8 cellular contexts compared by ENCODE assay signal in the genomic region with DNA sequence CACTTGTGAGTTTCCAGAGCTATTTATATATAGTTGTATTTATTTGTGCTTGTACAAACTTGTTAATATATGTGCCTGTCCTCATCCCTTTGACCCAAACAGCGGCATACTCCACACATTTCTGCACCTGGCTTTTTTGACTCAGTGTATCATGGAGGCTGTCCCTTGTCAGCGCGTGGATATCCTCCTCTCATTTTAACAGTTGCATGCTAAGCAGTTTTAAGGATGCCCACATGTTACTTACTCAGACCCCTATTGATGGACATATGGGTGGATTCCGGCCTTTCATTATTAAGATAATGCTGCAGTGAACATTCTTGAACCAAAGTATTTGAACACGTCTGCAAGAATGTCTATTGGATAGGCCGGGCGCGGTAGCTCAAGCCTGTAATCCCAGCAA. TPM values are rescaled to one million over a fixed set of nuclear protein-coding genes. Genes with fewer than 3 reads are reported as not detected.
DNase-seq lines count a peak whose midpoint lies in the region; ATAC-seq, FAIRE-seq and TF ChIP-seq lines count a peak whose summit lies in the region.

No MANE protein-coding gene starts in this region.

- H3K4me1 Mint-ChIP-seq in CD8-positive, alpha-beta T cell (ENCODE audit: low read depth), result peaks cover 69% of the 10 kb centered on the region
- peaks cover 33 to 41% of the 10 kb centered on the region in 2 donors for H3K4me1 Mint-ChIP-seq in natural killer cell

- no peak overlapping the region for H3K27ac Mint-ChIP-seq in CD8-positive, alpha-beta T cell
- H3K27ac Mint-ChIP-seq in natural killer cell, result no peak overlapping the region

- CTCF ChIA-PET in CD8-positive, alpha-beta T cell (lab: Charles Lee), result interaction anchor here (0.8 to 1.1 kb wide), 3 partner anchors 9 to 64 kb away, joined by 3 to 5 read pairs (median 5); no protein-coding TSS in a partner anchor
- CTCF ChIA-PET in K562 (lab: Yijun Ruan, JAX; ENCODE audit: low intra/inter-chr PET ratio), result no interaction called here

- H2AFZ ChIP-seq in KMS-11 (ENCODE audit: low read depth) (peak overlapping the region; percentile 70; the same call in 1 of the 2 replicates), K562 (ENCODE audit: low read depth, low read length) (0 out of 2 replicates have a peak overlapping the region, but pooled peaks have one; percentile 63)

- TF ChIP-seq CTCF in CD8-positive, alpha-beta T cell (IDR thresholded peaks at IDR 0.05), result no peak
- TF ChIP-seq CTCF in KMS-11 (conservative IDR thresholded peaks at IDR 0.05; ENCODE audit: low read depth, low read length) (no peak), K562 (IDR thresholded peaks at IDR 0.05 in 2 of 3, conservative IDR thresholded peaks at IDR 0.05 in 1 of 3; ENCODE audit: insufficient read depth in 2 of 3, low read depth in 1 of 3, low read length in 3 of 3) (no peak), natural killer cell (IDR thresholded peaks at IDR 0.05) (no peak), Peyer's patch (IDR thresholded peaks at IDR 0.05) (no peak)

- H3K9ac ChIP-seq in KMS-11, result peak overlapping the region; percentile 89
- H3K9ac ChIP-seq in K562 (ENCODE audit: insufficient read depth in 1 of 2, low read depth in 2 of 2, low read length in 2 of 2), result no peak overlapping the region

- H3K4me1 ChIP-seq in CD8-positive, alpha-beta T cell (ENCODE audit: insufficient read depth, low read length), result peaks cover 36% of the 10 kb centered on the region
- peaks cover 80% of the 10 kb centered on the region for H3K4me1 ChIP-seq in KMS-11 (ENCODE audit: low read depth, poor library complexity, severe bottlenecking)
- H3K4me1 ChIP-seq in K562 (replicated peaks in 1 of 2; ENCODE audit: control insufficient read depth in 2 of 2, insufficient read depth in 2 of 2, low read length in 2 of 2), result peaks cover 0 to 10% of the 10 kb centered on the region in 2 experiments; a peak in 4 of 5 replicates
- H3K4me1 ChIP-seq in Peyer's patch, result no peaks in the 10 kb centered on the region

- TF ChIP-seq POLR2A in K562 (conservative IDR thresholded peaks at IDR 0.05), result no peak
- no peak for TF ChIP-seq POLR2A in Peyer's patch (IDR thresholded peaks at IDR 0.05)

- peak overlapping the region; percentile 46 for H3K4me2 ChIP-seq in KMS-11
- no peak overlapping the region for H3K4me2 ChIP-seq in K562 (ENCODE audit: insufficient read depth, low read length)

- no peaks in the 10 kb centered on the region for H4K20me1 ChIP-seq in KMS-11 (ENCODE audit: insufficient read depth)
- H4K20me1 ChIP-seq in K562 (replicated peaks; ENCODE audit: control insufficient read depth, insufficient read depth, low read length), result no peaks in the 10 kb centered on the region

- WGBS in K562 (ENCODE audit: insufficient coverage, low coverage, missing lambda C conversion rate), result 82% methylated on average over 8 of the region's 8 CpGs

- TF ChIP-seq RAD21 in K562 (CRISPR knock-in tag; conservative IDR thresholded peaks at IDR 0.05 in 1 of 2, IDR thresholded peaks at IDR 0.05 in 1 of 2), result no peak

- peaks cover 38% of the 10 kb centered on the region for H3K79me2 ChIP-seq in KMS-11 (ENCODE audit: insufficient read depth, low read depth)
- no peaks in the 10 kb centered on the region; the same call in 2 of the 3 replicates for H3K79me2 ChIP-seq in K562 (ENCODE audit: control insufficient read depth, insufficient read depth, low read length)

- no peaks in the 10 kb centered on the region for H3K9me3 ChIP-seq in CD8-positive, alpha-beta T cell (ENCODE audit: low read length)
- H3K9me3 ChIP-seq in K562 (replicated peaks; ENCODE audit: control insufficient read depth, insufficient read depth, low read depth, low read length) (no peaks in the 10 kb centered on the region), Peyer's patch (no peaks in the 10 kb centered on the region)

- no peak for FAIRE-seq in K562 (lab: Jason Lieb, UNC)

- peak overlapping the region; percentile 58 for H3K4me3 Mint-ChIP-seq in CD8-positive, alpha-beta T cell
- H3K4me3 Mint-ChIP-seq in natural killer cell, result peak overlapping the region; percentile 68

- H3K36me3 ChIP-seq in CD8-positive, alpha-beta T cell (ENCODE audit: insufficient read depth, low read length), result no peaks in the 10 kb centered on the region
- no peaks in the 10 kb centered on the region for H3K36me3 ChIP-seq in KMS-11 (ENCODE audit: insufficient read depth)
- H3K36me3 ChIP-seq in K562 (ENCODE audit: control insufficient read depth, insufficient read depth, low read length), result no peaks in the 10 kb centered on the region
- no peaks in the 10 kb centered on the region for H3K36me3 ChIP-seq in Peyer's patch

- POLR2A ChIA-PET in CD8-positive, alpha-beta T cell (lab: Charles Lee), result no interaction called here
- POLR2A ChIA-PET in K562 (lab: Yijun Ruan, JAX), result no interaction called here

- intact Hi-C loops in CD8-positive, alpha-beta T cell (cut with DNase I, micrococcal nuclease), result loop anchor here (5.0 to 10.0 kb wide), 3 partner anchors 401 to 1209 kb away; a partner anchor contains a TSS
- intact Hi-C loops in K562 (cut with micrococcal nuclease) (loop anchor here (5.0 kb wide), 1 partner anchor 47 kb away; no protein-coding TSS in a partner anchor), natural killer cell (cut with micrococcal nuclease) (no loop called here)

- H3K27me3 Mint-ChIP-seq in CD8-positive, alpha-beta T cell (ENCODE audit: low read depth), result no peaks in the 10 kb centered on the region
- no peaks in the 10 kb centered on the region for H3K27me3 Mint-ChIP-seq in natural killer cell (ENCODE audit: low read depth in 2 of 2)

- no peaks in the 10 kb centered on the region for H3K36me3 Mint-ChIP-seq in CD8-positive, alpha-beta T cell
- H3K36me3 Mint-ChIP-seq in natural killer cell, result no peaks in the 10 kb centered on the region

- no peaks in the 10 kb centered on the region for H3K9me1 ChIP-seq in K562 (ENCODE audit: control insufficient read depth, insufficient read depth, low read length)

- H3K27ac ChIP-seq in CD8-positive, alpha-beta T cell (ENCODE audit: low read depth, low read length), result no peak overlapping the region
- H3K27ac ChIP-seq in KMS-11, result peak overlapping the region; percentile 62
- H3K27ac ChIP-seq in K562 (ENCODE audit: extremely low read depth, low read depth, low read length), result no peak overlapping the region
- no peak overlapping the region for H3K27ac ChIP-seq in Peyer's patch

- no peak for ATAC-seq in CD8-positive, alpha-beta T cell
- ATAC-seq in K562 (no peak), natural killer cell (no peak)

- no peak overlapping the region for H3K4me3 ChIP-seq in CD8-positive, alpha-beta T cell (ENCODE audit: low read depth, low read length)
- no peak overlapping the region for H3K4me3 ChIP-seq in KMS-11 (IDR thresholded peaks at IDR 0.05; ENCODE audit: insufficient read depth, low read depth, low read length)
- no peak overlapping the region for H3K4me3 ChIP-seq in K562
- H3K4me3 ChIP-seq in Peyer's patch, result no peak overlapping the region

- no peak for DNase-seq in CD8-positive, alpha-beta T cell
- DNase-seq in K562 (ENCODE audit: extremely low read depth in 1 of 4, low spot score in 3 of 4) (no peak), natural killer cell (no peak), Peyer's patch (no peak), hypothalamus (lab: John Stamatoyannopoulos, UW) (no peak), DMS153 (lab: John Stamatoyannopoulos, UW) (no peak), UCSD-AML1 (lab: John Stamatoyannopoulos, UW; ENCODE audit: unreplicated experiment) (no peak)

- no peak for TF ChIP-seq EP300 in K562 (IDR thresholded peaks at IDR 0.05; ENCODE audit: low read length)

- H3K9me3 Mint-ChIP-seq in CD8-positive, alpha-beta T cell, result peaks cover 3% of the 10 kb centered on the region
- no peaks in the 10 kb centered on the region for H3K9me3 Mint-ChIP-seq in natural killer cell

- in situ Hi-C loops in K562 (cut with MboI), result no loop called here

- no TSS peak for BruUV-seq in K562 (replicated peaks; lab: Mats Ljungman, UMichigan)

- H3K27me3 ChIP-seq in CD8-positive, alpha-beta T cell (ENCODE audit: insufficient read depth, low read length), result no peaks in the 10 kb centered on the region
- H3K27me3 ChIP-seq in KMS-11 (ENCODE audit: insufficient read depth, low read depth) (no peaks in the 10 kb centered on the region), K562 (ENCODE audit: control insufficient read depth in 2 of 2, insufficient read depth in 2 of 2, low read length in 2 of 2) (no peaks in the 10 kb centered on the region), Peyer's patch (no peaks in the 10 kb centered on the region)

TF ChIP-seq in K562, 482 proteins besides CTCF, POLR2A, EP300 and RAD21 (continues in another document):
- TF ChIP-seq FIP1L1 (IDR thresholded peaks at IDR 0.05; ENCODE audit: low read depth, low read length, poor library complexity, severe bottlenecking) (no peak), FOXA3 (CRISPR knock-in tag; conservative IDR thresholded peaks at IDR 0.05 in 1 of 2, IDR thresholded peaks at IDR 0.05 in 1 of 2) (no peak), ZNF282 (CRISPR knock-in tag; IDR thresholded peaks at IDR 0.05) (no peak)
- TF ChIP-seq, protein P1, sequence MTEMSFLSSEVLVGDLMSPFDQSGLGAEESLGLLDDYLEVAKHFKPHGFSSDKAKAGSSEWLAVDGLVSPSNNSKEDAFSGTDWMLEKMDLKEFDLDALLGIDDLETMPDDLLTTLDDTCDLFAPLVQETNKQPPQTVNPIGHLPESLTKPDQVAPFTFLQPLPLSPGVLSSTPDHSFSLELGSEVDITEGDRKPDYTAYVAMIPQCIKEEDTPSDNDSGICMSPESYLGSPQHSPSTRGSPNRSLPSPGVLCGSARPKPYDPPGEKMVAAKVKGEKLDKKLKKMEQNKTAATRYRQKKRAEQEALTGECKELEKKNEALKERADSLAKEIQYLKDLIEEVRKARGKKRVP (CRISPR knock-in tag; IDR thresholded peaks at IDR 0.05), result no peak

RNA-seq across cellular contexts. Expression of a gene that starts 0.7 kb away (rescaled TPM):
- 1 to 10 TPM; 3.2 to 3.6 TPM for total RNA-seq in CD8-positive, alpha-beta T cell
- total RNA-seq in K562 (2011; cell fraction: chromatin; rRNA removed; ENCODE audit: low replicate concordance), result 2.7 and 2.9 TPM in 2 replicates
- total RNA-seq in K562 (2011; cell fraction: nucleolus; rRNA removed), result 1.4 and 2.0 TPM in 2 replicates
- total RNA-seq in K562 (2011; cell fraction: nucleoplasm; rRNA removed), result 1.5 and 1.8 TPM in 2 replicates
- 2.9 and 3.6 TPM in 2 replicates for total RNA-seq in K562 (2014; rRNA removed)
- 2.3 and 2.8 TPM in 2 replicates for total RNA-seq in K562 (2014; rRNA removed; fragmentation: Illumina TruSeq; extraction: Trizol)
- 2.0 and 2.1 TPM in 2 replicates for total RNA-seq in K562 (2015; rRNA removed; fragmentation: Illumina TruSeq; extraction: Trizol)
- 3.5 and 3.8 TPM in 2 replicates for total RNA-seq in K562 (2021)
- 1.5 and 2.3 TPM in 2 replicates for polyA plus RNA-seq in K562 (2011; rRNA removed)
- polyA plus RNA-seq in K562 (2011; cell fraction: cytosol; rRNA removed), result 0.63 and 1.3 TPM in 2 replicates
- polyA plus RNA-seq in K562 (2011; cell fraction: nucleus; rRNA removed), result 1.9 and 2.2 TPM in 2 replicates
- polyA plus RNA-seq in K562 (2012), result 1.3 and 2.3 TPM in 2 replicates
- 1.2 and 2.8 TPM in 2 replicates for polyA plus RNA-seq in K562 (2014; fragmentation: Illumina TruSeq; extraction: Trizol)
- 1 to 10 TPM in 1 of 2 experiments, under 1 TPM in 1; 0.77 to 1.0 TPM for polyA plus RNA-seq in K562 (2014; fragmentation: Nextera tagmentation; extraction: Ambion mirVana)
- 2.0 and 2.8 TPM in 2 replicates for polyA plus RNA-seq in K562 (2014; rRNA removed)
- 1.6 and 2.3 TPM in 2 replicates for polyA minus RNA-seq in K562 (2011; rRNA and poly(A)+ RNA removed)
- polyA minus RNA-seq in K562 (2011; cell fraction: cytosol; rRNA and poly(A)+ RNA removed), result 1.4 and 1.5 TPM in 2 replicates
- 0.81 and 1.4 TPM in 2 replicates for polyA minus RNA-seq in K562 (2011; cell fraction: nucleus; rRNA and poly(A)+ RNA removed)
- 1 to 10 TPM; 4.0 to 9.8 (median 6.8) TPM for total RNA-seq in natural killer cell
- total RNA-seq in Peyer's patch, result 10 to 100 TPM in 1 of 4 donors, 1 to 10 TPM in 3; 6.2 to 10.7 (median 7.2) TPM
